ENCODE assay signal across 29 cellular contexts in the genomic region with DNA sequence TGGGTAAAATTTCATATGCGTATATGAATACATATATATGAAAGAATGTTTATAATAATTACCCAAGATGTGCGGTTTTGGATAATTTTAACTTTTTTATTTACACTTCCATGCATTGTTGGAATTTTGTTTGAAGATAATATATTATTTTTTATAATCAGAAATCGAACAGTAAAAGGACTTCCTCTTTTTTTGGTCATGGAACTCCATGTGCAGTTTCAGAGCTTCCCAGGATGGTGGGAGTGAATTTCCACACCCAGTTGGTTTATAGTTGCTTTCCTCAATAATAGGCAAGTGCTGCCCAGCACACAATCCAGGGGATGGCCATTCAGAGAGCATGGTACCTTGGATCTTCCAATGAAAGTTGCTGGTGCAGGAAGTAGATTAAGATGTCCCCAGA.
"Had no signal": no experiment of that assay in that cellular context is flagged by ENCODE, and none has a peak within 500 bp of the region (broad histone marks: within the 10 kb centered on the region; RNA-seq: fewer than 3 reads in every experiment).

No MANE protein-coding gene starts in this region.

- ATAC-seq: naive thymus-derived CD8-positive, alpha-beta T cell; natural killer cell treated with Interleukin-12 subunit alpha and Interleukin-12 subunit beta and Interleukin-15 and Interleukin-18, amount 100 ng/mL, for 72 hours; psoas muscle; right cardiac atrium; right lobe of liver; stimulated activated effector memory CD8-positive, alpha-beta T cell treated with anti-CD3 and anti-CD28 coated beads, Interleukin-12 subunit alpha, Interleukin-12 subunit beta, amount 100 ng/mL, for 72 hours; stimulated activated naive B cell treated with anti-CD40 and anti-IgM and Interleukin-4, amounts not matched to agents 10 μg/mL and 1 μg/mL and 100 μg/mL, for 72 hours had no signal

- H3K27me3 ChIP-seq: ovary, right lobe of liver, sigmoid colon, stomach, thyroid gland, tibial nerve, upper lobe of left lung, uterus had no signal

- H3K27ac Mint-ChIP-seq: naive thymus-derived CD8-positive, alpha-beta T cell; natural killer cell treated with Interleukin-12 subunit alpha and Interleukin-12 subunit beta and Interleukin-15 and Interleukin-18, amount 100 ng/mL, for 72 hours; nephron progenitor cell; progenitor cell of endocrine pancreas; stimulated activated effector memory CD8-positive, alpha-beta T cell treated with anti-CD3 and anti-CD28 coated beads, Interleukin-12 subunit alpha, Interleukin-12 subunit beta, amount 100 ng/mL, for 72 hours; stimulated activated naive B cell treated with anti-CD40 and anti-IgM and Interleukin-4, amounts not matched to agents 10 μg/mL and 1 μg/mL and 100 μg/mL, for 72 hours; stimulated activated naive CD8-positive, alpha-beta T cell treated with anti-CD3 and anti-CD28 coated beads, Interleukin-15, Interleukin-2, amounts not matched to agents 100 ng/mL and 50 ng/mL, for 24 hours had no signal

- H3K4me1 Mint-ChIP-seq: stimulated activated naive B cell treated with anti-CD40 and anti-IgM and Interleukin-4, amounts not matched to agents 10 μg/mL and 1 μg/mL and 100 μg/mL, for 72 hours had no signal

- H3K9me3 ChIP-seq: ovary, psoas muscle, right lobe of liver, sigmoid colon, stomach, thoracic aorta, thyroid gland, tibial nerve, upper lobe of left lung, uterus had no signal

- H3K9me3 Mint-ChIP-seq: naive thymus-derived CD8-positive, alpha-beta T cell; natural killer cell treated with Interleukin-12 subunit alpha and Interleukin-12 subunit beta and Interleukin-15 and Interleukin-18, amount 100 ng/mL, for 72 hours; nephron progenitor cell; neural crest cell; stimulated activated effector memory CD8-positive, alpha-beta T cell treated with anti-CD3 and anti-CD28 coated beads, Interleukin-12 subunit alpha, Interleukin-12 subunit beta, amount 100 ng/mL, for 72 hours; stimulated activated naive B cell treated with anti-CD40 and anti-IgM and Interleukin-4, amounts not matched to agents 10 μg/mL and 1 μg/mL and 100 μg/mL, for 72 hours; stimulated activated naive CD8-positive, alpha-beta T cell treated with anti-CD3 and anti-CD28 coated beads, Interleukin-15, Interleukin-2, amounts not matched to agents 100 ng/mL and 50 ng/mL, for 24 hours had no signal

- H3K9ac ChIP-seq: parathyroid adenoma had no signal

- H3K36me3 Mint-ChIP-seq: naive thymus-derived CD8-positive, alpha-beta T cell; natural killer cell treated with Interleukin-12 subunit alpha and Interleukin-12 subunit beta and Interleukin-15 and Interleukin-18, amount 100 ng/mL, for 72 hours; stimulated activated effector memory CD8-positive, alpha-beta T cell treated with anti-CD3 and anti-CD28 coated beads, Interleukin-12 subunit alpha, Interleukin-12 subunit beta, amount 100 ng/mL, for 72 hours; stimulated activated naive B cell treated with anti-CD40 and anti-IgM and Interleukin-4, amounts not matched to agents 10 μg/mL and 1 μg/mL and 100 μg/mL, for 72 hours had no signal

- FAIRE-seq: small intestine had no signal

- H3K4me3 ChIP-seq: ovary, psoas muscle, right lobe of liver, sigmoid colon, stomach, thoracic aorta, thyroid gland, tibial nerve, upper lobe of left lung, uterus had no signal

- H3K4me3 Mint-ChIP-seq: naive thymus-derived CD8-positive, alpha-beta T cell; natural killer cell treated with Interleukin-12 subunit alpha and Interleukin-12 subunit beta and Interleukin-15 and Interleukin-18, amount 100 ng/mL, for 72 hours; nephron progenitor cell; neural crest cell; stimulated activated effector memory CD8-positive, alpha-beta T cell treated with anti-CD3 and anti-CD28 coated beads, Interleukin-12 subunit alpha, Interleukin-12 subunit beta, amount 100 ng/mL, for 72 hours; stimulated activated naive B cell treated with anti-CD40 and anti-IgM and Interleukin-4, amounts not matched to agents 10 μg/mL and 1 μg/mL and 100 μg/mL, for 72 hours; stimulated activated naive CD8-positive, alpha-beta T cell treated with anti-CD3 and anti-CD28 coated beads, Interleukin-15, Interleukin-2, amounts not matched to agents 100 ng/mL and 50 ng/mL, for 24 hours had no signal

- H3K27ac ChIP-seq: ovary, parathyroid adenoma, psoas muscle, right lobe of liver, sigmoid colon, stomach, thoracic aorta, thyroid gland, upper lobe of left lung, uterus had no signal

- DNase-seq: naive thymus-derived CD8-positive, alpha-beta T cell; nephron progenitor cell; occipital lobe; ovary; posterior cingulate gyrus; psoas muscle; right cardiac atrium; right lobe of liver; sigmoid colon; small intestine; stimulated activated CD4-positive, alpha-beta T cell treated with anti-CD3 and anti-CD28 coated beads, Interleukin-15, amount 100 ng/mL, for 24 hours; stimulated activated CD4-positive, alpha-beta T cell treated with anti-CD3 and anti-CD28 coated beads, Interleukin-2, amount 100 ng/mL, for 24 hours; stimulated activated CD4-positive, alpha-beta T cell treated with anti-CD3 and anti-CD28 coated beads, Interleukin-2, amount 100 ng/mL, for 48 hours; stimulated activated CD4-positive, alpha-beta T cell treated with anti-CD3 and anti-CD28 coated beads, Interleukin-4, amount 100 ng/mL, for 24 hours; stimulated activated naive B cell treated with anti-CD40 and anti-IgM and Interleukin-4, amounts not matched to agents 10 μg/mL and 1 μg/mL and 100 μg/mL, for 72 hours; stimulated activated naive CD4-positive, alpha-beta T cell treated with Interleukin-2 at 50 U/mL for 16 hours; stomach; thyroid gland; trophoblast cell; upper lobe of left lung; uterus had no signal

- H3K79me2 ChIP-seq: parathyroid adenoma had no signal

- H3K36me3 ChIP-seq: ovary, right lobe of liver, sigmoid colon, stomach, thoracic aorta, thyroid gland, tibial nerve, upper lobe of left lung, uterus had no signal

- H3K4me1 ChIP-seq: parathyroid adenoma, psoas muscle had no signal

- H2AFZ ChIP-seq: parathyroid adenoma had no signal
